Comparison of ENCODE assay signal across 21 cellular contexts in genomic region chr3:87924485-87924884, GRCh38.
A peak's percentile ranks its signal among the peaks of the same experiment; 100 is the strongest.
DNase-seq lines count a peak whose midpoint lies in the region; ATAC-seq, FAIRE-seq and TF ChIP-seq lines count a peak whose summit lies in the region.
"Had no signal": no experiment of that assay in that cellular context is flagged by ENCODE, and none has a peak within 500 bp of the region (broad histone marks: within the 10 kb centered on the region; RNA-seq: fewer than 3 reads in every experiment).

No MANE protein-coding gene starts in this region.

- CTCF ChIA-PET in K562 (lab: Yijun Ruan, JAX; ENCODE audit: low intra/inter-chr PET ratio): no interaction called here

- no peak overlapping the region for H3K18ac ChIP-seq in mesendoderm (ENCODE audit: low read length)

- in situ Hi-C loops in K562 (cut with MboI): no loop called here

- H2AFZ ChIP-seq in K562 (ENCODE audit: low read depth, low read length): no peak overlapping the region

- no peak for TF ChIP-seq RAD21 in K562 (CRISPR knock-in tag; conservative IDR thresholded peaks at IDR 0.05 in 1 of 2, IDR thresholded peaks at IDR 0.05 in 1 of 2)

- H3K9me3 ChIP-seq in K562 (replicated peaks; ENCODE audit: control insufficient read depth, insufficient read depth, low read depth, low read length) (peaks cover 12% of the 10 kb centered on the region), upper lobe of right lung (peaks cover 7% of the 10 kb centered on the region)

- no peak overlapping the region for H2BK5ac ChIP-seq in mesendoderm (ENCODE audit: low read length)

- no peak overlapping the region for H3K9ac ChIP-seq in K562 (ENCODE audit: insufficient read depth in 1 of 2, low read depth in 2 of 2, low read length in 2 of 2)
- H3K9ac ChIP-seq in mesendoderm (ENCODE audit: low read length): no peak overlapping the region
- H3K9ac ChIP-seq: BLaER1 treated with 17β-estradiol and CSF1 and Interleukin-3, amounts not matched to agents 10 nM and 100 nM had no signal

- no peak overlapping the region for H3K23ac ChIP-seq in mesendoderm (ENCODE audit: low read length)

- DNase-seq in DMS53 (lab: John Stamatoyannopoulos, UW) (peak; percentile 0), DMS53 treated with DMSO at 0.1 percent for 48 hours (lab: John Stamatoyannopoulos, UW; ENCODE audit: unreplicated experiment) (no peak), Kasumi-1 (lab: John Stamatoyannopoulos, UW) (peak; percentile 5 to 7), K562 (ENCODE audit: extremely low read depth in 1 of 4, low spot score in 3 of 4) (peak in 1 of 4 experiments; percentile 0), mesendoderm (peak; percentile 18), upper lobe of right lung (no peak), dermis blood vessel endothelial cell (no peak)
- DNase-seq: ACHN; Calu3; CD4-positive, CD25-positive, alpha-beta regulatory T cell; DMS 273 treated with DMSO at 0.1 percent for 48 hours; DMS79 treated with DMSO at 0.1 percent for 48 hours; EL; GDM1; IMR-90; KG1 had no signal

- FAIRE-seq in K562 (lab: Jason Lieb, UNC): no peak
- FAIRE-seq: H54 had no signal

- TF ChIP-seq CTCF in K562 (IDR thresholded peaks at IDR 0.05 in 2 of 3, conservative IDR thresholded peaks at IDR 0.05 in 1 of 3; ENCODE audit: insufficient read depth in 2 of 3, low read depth in 1 of 3, low read length in 3 of 3) (no peak), upper lobe of right lung (IDR thresholded peaks at IDR 0.05) (no peak)

- H3K36me3 ChIP-seq in K562 (ENCODE audit: control insufficient read depth, insufficient read depth, low read length): peaks cover 15% of the 10 kb centered on the region; the same call in 2 of the 3 replicates
- H3K36me3 ChIP-seq in mesendoderm (ENCODE audit: control insufficient read depth, insufficient read depth, low read length): no peaks in the 10 kb centered on the region
- H3K36me3 ChIP-seq in upper lobe of right lung: no peaks in the 10 kb centered on the region
- H3K36me3 ChIP-seq: BLaER1 treated with 17β-estradiol and CSF1 and Interleukin-3, amounts not matched to agents 10 nM and 100 nM had no signal

- intact Hi-C loops in K562 (cut with micrococcal nuclease) (no loop called here), upper lobe of right lung (cut with DNase I) (no loop called here)

- no peaks in the 10 kb centered on the region for H3K79me1 ChIP-seq in mesendoderm (ENCODE audit: low read length)

- no peaks in the 10 kb centered on the region for H3K27me3 ChIP-seq in K562 (ENCODE audit: control insufficient read depth in 2 of 2, insufficient read depth in 2 of 2, low read length in 2 of 2)
- H3K27me3 ChIP-seq in mesendoderm (ENCODE audit: insufficient read depth, low read length, poor library complexity): no peaks in the 10 kb centered on the region
- H3K27me3 ChIP-seq in upper lobe of right lung: no peaks in the 10 kb centered on the region
- H3K27me3 ChIP-seq: BLaER1 treated with 17β-estradiol and CSF1 and Interleukin-3, amounts not matched to agents 10 nM and 100 nM had no signal

- no peak overlapping the region for H2BK15ac ChIP-seq in mesendoderm (replicated peaks; ENCODE audit: low read depth)

- H4K20me1 ChIP-seq in K562 (replicated peaks; ENCODE audit: control insufficient read depth, insufficient read depth, low read length): no peaks in the 10 kb centered on the region
- H4K20me1 ChIP-seq: BLaER1 treated with 17β-estradiol and CSF1 and Interleukin-3, amounts not matched to agents 10 nM and 100 nM had no signal

- ATAC-seq in K562 (no peak), GM18907 (IDR thresholded peaks at IDR 0.05; ENCODE audit: unreplicated experiment) (no peak), upper lobe of right lung (no peak)
- ATAC-seq: HCT116 had no signal

- no peak overlapping the region for H2BK120ac ChIP-seq in mesendoderm (ENCODE audit: low read depth, low read length)

- POLR2A ChIA-PET in K562 (lab: Yijun Ruan, JAX): no interaction called here

- no TSS peak for BruUV-seq in K562 (replicated peaks; lab: Mats Ljungman, UMichigan)

- no peak overlapping the region for H4K5ac ChIP-seq in mesendoderm (ENCODE audit: low read length)

- H3K4me1 ChIP-seq in K562 (replicated peaks in 1 of 2; ENCODE audit: control insufficient read depth in 2 of 2, insufficient read depth in 2 of 2, low read length in 2 of 2) (no peaks in the 10 kb centered on the region), mesendoderm (ENCODE audit: control insufficient read depth, low read depth, low read length) (no peaks in the 10 kb centered on the region), upper lobe of right lung (no peaks in the 10 kb centered on the region)
- H3K4me1 ChIP-seq: BLaER1 treated with 17β-estradiol and CSF1 and Interleukin-3, amounts not matched to agents 10 nM and 100 nM had no signal

- H4K8ac ChIP-seq in mesendoderm (ENCODE audit: low read depth, low read length): no peak overlapping the region

- 64% methylated on average over 1 of the region's 1 CpG for whole genome bisulfite sequencing in K562 (ENCODE audit: insufficient coverage, low coverage, missing lambda C conversion rate)
- no CpG with 5 or more reads among the region's 1 CpG for WGBS in mesendoderm (ENCODE audit: extremely low coverage, insufficient coverage, low lambda C conversion rate)

- no peak overlapping the region for H3K4me3 ChIP-seq in K562
- H3K4me3 ChIP-seq in mesendoderm (ENCODE audit: low read length): no peak overlapping the region
- H3K4me3 ChIP-seq in upper lobe of right lung: no peak overlapping the region
- H3K4me3 ChIP-seq: BLaER1 treated with 17β-estradiol and CSF1 and Interleukin-3, amounts not matched to agents 10 nM and 100 nM had no signal

- H3K79me2 ChIP-seq in K562 (ENCODE audit: control insufficient read depth, insufficient read depth, low read length) (peaks cover 17% of the 10 kb centered on the region; the same call in 2 of the 3 replicates), mesendoderm (ENCODE audit: control insufficient read depth, insufficient read depth, low read length) (no peaks in the 10 kb centered on the region)

- no peak overlapping the region for H3K4ac ChIP-seq in mesendoderm (ENCODE audit: low read depth, low read length)

- H3K9me1 ChIP-seq in K562 (ENCODE audit: control insufficient read depth, insufficient read depth, low read length): no peaks in the 10 kb centered on the region

- no peak for TF ChIP-seq EP300 in K562 (IDR thresholded peaks at IDR 0.05; ENCODE audit: low read length)

- no peak overlapping the region for H3K4me2 ChIP-seq in K562 (ENCODE audit: insufficient read depth, low read length)
- H3K4me2 ChIP-seq in mesendoderm (ENCODE audit: low read length): no peak overlapping the region
- H3K4me2 ChIP-seq: BLaER1 treated with 17β-estradiol and CSF1 and Interleukin-3, amounts not matched to agents 10 nM and 100 nM had no signal

- H3K56ac ChIP-seq in mesendoderm (ENCODE audit: low read length): no peak overlapping the region

- H2AK5ac ChIP-seq in mesendoderm (ENCODE audit: low read length): no peak overlapping the region

- H3K27ac ChIP-seq in K562 (ENCODE audit: extremely low read depth, low read depth, low read length) (no peak overlapping the region), mesendoderm (ENCODE audit: low read depth, low read length) (no peak overlapping the region), upper lobe of right lung (no peak overlapping the region)
- H3K27ac ChIP-seq: 22Rv1; BLaER1 treated with 17β-estradiol and CSF1 and Interleukin-3, amounts not matched to agents 10 nM and 100 nM had no signal

- no peak for TF ChIP-seq POLR2A in K562 (conservative IDR thresholded peaks at IDR 0.05)

TF ChIP-seq in K562, 482 proteins besides CTCF, POLR2A, EP300 and RAD21 (continues in another document):
- TF ChIP-seq ZNF518B (CRISPR knock-in tag; IDR thresholded peaks at IDR 0.05) (no peak), TEAD4 (IDR thresholded peaks at IDR 0.05; ENCODE audit: low read length) (0 out of 2 replicates have a peak, but pooled peaks have one; percentile 34), TEAD4 (CRISPR knock-in tag; IDR thresholded peaks at IDR 0.05; ENCODE audit: borderline replicate concordance) (no peak), TFAM (CRISPR knock-in tag; conservative IDR thresholded peaks at IDR 0.05) (no peak), THRA (IDR thresholded peaks at IDR 0.05) (no peak)

Comparison
In these comparisons a context has a peak if more than half of its experiments do, and no peak if none do; other contexts are left out.
1. DNase-seq: peak in DMS53 (single experiment), Kasumi-1 (2 of 2) and mesendoderm (single experiment); none in DMS53 treated with DMSO at 0.1 percent for 48 hours (single experiment), upper lobe of right lung (single experiment) and dermis blood vessel endothelial cell (single experiment).